Comparison of ENCODE assay signal across 21 cellular contexts in genomic region chr16:12425134-12425941, GRCh38.
DNase-seq lines count a peak whose midpoint lies in the region; ATAC-seq, FAIRE-seq and TF ChIP-seq lines count a peak whose summit lies in the region.
"Had no signal": no experiment of that assay in that cellular context is flagged by ENCODE, and none has a peak within 500 bp of the region (broad histone marks: within the 10 kb centered on the region; RNA-seq: fewer than 3 reads in every experiment).

No MANE protein-coding gene starts in this region.

- TF ChIP-seq CTCF in A549 (IDR thresholded peaks at IDR 0.05) (no peak), OCI-LY7 (conservative IDR thresholded peaks at IDR 0.05; ENCODE audit: low read length) (no peak), glutamatergic neuron (IDR thresholded peaks at IDR 0.05; ENCODE audit: partially characterized antibody, unreplicated experiment) (no peak)

- H3K4me1 ChIP-seq in A549 (peaks cover 18% of the 10 kb centered on the region), OCI-LY7 (ENCODE audit: insufficient read depth, low read length, poor library complexity, severe bottlenecking) (peaks cover 6% of the 10 kb centered on the region), GM23248 (ENCODE audit: insufficient read depth) (no peaks in the 10 kb centered on the region)
- H3K4me1 ChIP-seq: HAP-1, left lung, tibial artery had no signal

- peak overlapping the region; percentile 61 for H3K4me2 ChIP-seq in A549
- H3K4me2 ChIP-seq in OCI-LY7 (ENCODE audit: low read length) = no peak overlapping the region
- no peak overlapping the region for H3K4me2 ChIP-seq in GM23248 (ENCODE audit: unreplicated experiment)
- H3K4me2 ChIP-seq: SK-N-SH had no signal

- H3K9me3 Mint-ChIP-seq in glutamatergic neuron (ENCODE audit: unreplicated experiment) (peaks cover 2% of the 10 kb centered on the region), naive B cell (peaks cover 0 to 5% (median 0%) of the 10 kb centered on the region in 7 donors)
- no peaks in the 10 kb centered on the region for H3K9me3 Mint-ChIP-seq in activated naive CD4-positive, alpha-beta T cell treated with anti-CD3 and anti-CD28 coated beads, Interleukin-2, amount 10 ng/mL, durations not matched to agents 7 days and 5 days
- H3K9me3 Mint-ChIP-seq: activated CD4-positive, alpha-beta memory T cell treated with anti-CD3 and anti-CD28 coated beads, Interleukin-2, amount 10 ng/mL, durations not matched to agents 7 days and 5 days; stimulated activated naive CD8-positive, alpha-beta T cell treated with anti-CD3 and anti-CD28 coated beads, Interleukin-15, Interleukin-2, amounts not matched to agents 100 ng/mL and 50 ng/mL, for 24 hours had no signal

- H3K27me3 Mint-ChIP-seq in glutamatergic neuron (ENCODE audit: unreplicated experiment) = peaks cover 8% of the 10 kb centered on the region
- H3K27me3 Mint-ChIP-seq in naive B cell = no peaks in the 10 kb centered on the region
- H3K27me3 Mint-ChIP-seq in activated naive CD4-positive, alpha-beta T cell treated with anti-CD3 and anti-CD28 coated beads, Interleukin-2, amount 10 ng/mL, durations not matched to agents 7 days and 5 days = no peaks in the 10 kb centered on the region
- H3K27me3 Mint-ChIP-seq: activated CD4-positive, alpha-beta memory T cell treated with anti-CD3 and anti-CD28 coated beads, Interleukin-2, amount 10 ng/mL, durations not matched to agents 7 days and 5 days; stimulated activated naive CD8-positive, alpha-beta T cell treated with anti-CD3 and anti-CD28 coated beads, Interleukin-15, Interleukin-2, amounts not matched to agents 100 ng/mL and 50 ng/mL, for 24 hours had no signal

- CTCF ChIA-PET in A549 (lab: Yijun Ruan, JAX) (interaction anchor here (0.6 to 1.1 kb wide), 4 partner anchors 13 to 1157 kb away, joined by 3 read pairs; no protein-coding TSS in a partner anchor), OCI-LY7 (lab: Charles Lee; ENCODE audit: unreplicated experiment) (no interaction called here)
- CTCF ChIA-PET in activated naive CD4-positive, alpha-beta T cell treated with anti-CD3 and anti-CD28 coated beads, Interleukin-2, amount 10 ng/mL, durations not matched to agents 7 days and 5 days (lab: Charles Lee) = no interaction called here

- WGBS in A549 (ENCODE audit: missing lambda C conversion rate) = 38% methylated on average over 12 of the region's 12 CpGs
- 96 to 98% methylated on average over 12 of the region's 12 CpGs for WGBS in GM23248 (ENCODE audit: low coverage in 1 of 2, low lambda C conversion rate in 2 of 2, missing lambda C conversion rate in 2 of 2), 2 experiments

- intact Hi-C loops in OCI-LY7 (cut with micrococcal nuclease; ENCODE audit: unreplicated experiment) = no loop called here

- H3K4me1 Mint-ChIP-seq in glutamatergic neuron (ENCODE audit: low read depth, unreplicated experiment) (peaks cover 8% of the 10 kb centered on the region), naive B cell (peaks cover 32 to 36% (median 33%) of the 10 kb centered on the region in 3 donors)
- peaks cover 14% of the 10 kb centered on the region for H3K4me1 Mint-ChIP-seq in activated naive CD4-positive, alpha-beta T cell treated with anti-CD3 and anti-CD28 coated beads, Interleukin-2, amount 10 ng/mL, durations not matched to agents 7 days and 5 days
- H3K4me1 Mint-ChIP-seq: activated CD4-positive, alpha-beta memory T cell treated with anti-CD3 and anti-CD28 coated beads, Interleukin-2, amount 10 ng/mL, durations not matched to agents 7 days and 5 days had no signal

- H3K9me2 ChIP-seq in OCI-LY7 (ENCODE audit: insufficient read depth, low read length) = no peaks in the 10 kb centered on the region
- no peaks in the 10 kb centered on the region for H3K9me2 ChIP-seq in GM23248 (ENCODE audit: insufficient read depth)
- H3K9me2 ChIP-seq: SK-N-SH had no signal

- in situ Hi-C loops in GM23248 (cut with MboI) = no loop called here

- H3K36me3 Mint-ChIP-seq in glutamatergic neuron (ENCODE audit: unreplicated experiment) = no peaks in the 10 kb centered on the region
- peaks cover 14 to 24% of the 10 kb centered on the region in 2 donors for H3K36me3 Mint-ChIP-seq in naive B cell
- peaks cover 1% of the 10 kb centered on the region for H3K36me3 Mint-ChIP-seq in activated naive CD4-positive, alpha-beta T cell treated with anti-CD3 and anti-CD28 coated beads, Interleukin-2, amount 10 ng/mL, durations not matched to agents 7 days and 5 days

- H3K27ac Mint-ChIP-seq in glutamatergic neuron (ENCODE audit: unreplicated experiment) (peak overlapping the region; percentile 1), naive B cell (peak overlapping the region in 4 of 6 donors; percentile 4 to 85 (median 52))
- no peak overlapping the region for H3K27ac Mint-ChIP-seq in activated naive CD4-positive, alpha-beta T cell treated with anti-CD3 and anti-CD28 coated beads, Interleukin-2, amount 10 ng/mL, durations not matched to agents 7 days and 5 days
- H3K27ac Mint-ChIP-seq: activated CD4-positive, alpha-beta memory T cell treated with anti-CD3 and anti-CD28 coated beads, Interleukin-2, amount 10 ng/mL, durations not matched to agents 7 days and 5 days; stimulated activated naive CD8-positive, alpha-beta T cell treated with anti-CD3 and anti-CD28 coated beads, Interleukin-15, Interleukin-2, amounts not matched to agents 100 ng/mL and 50 ng/mL, for 24 hours had no signal

- H2AFZ ChIP-seq in OCI-LY7 (ENCODE audit: low read length) (no peak overlapping the region), GM23248 (no peak overlapping the region)

- H3K4me3 Mint-ChIP-seq in glutamatergic neuron (ENCODE audit: unreplicated experiment) (no peak overlapping the region), naive B cell (peak overlapping the region in 1 of 8 donors; percentile 19)
- no peak overlapping the region for H3K4me3 Mint-ChIP-seq in activated naive CD4-positive, alpha-beta T cell treated with anti-CD3 and anti-CD28 coated beads, Interleukin-2, amount 10 ng/mL, durations not matched to agents 7 days and 5 days
- H3K4me3 Mint-ChIP-seq: activated CD4-positive, alpha-beta memory T cell treated with anti-CD3 and anti-CD28 coated beads, Interleukin-2, amount 10 ng/mL, durations not matched to agents 7 days and 5 days; stimulated activated naive CD8-positive, alpha-beta T cell treated with anti-CD3 and anti-CD28 coated beads, Interleukin-15, Interleukin-2, amounts not matched to agents 100 ng/mL and 50 ng/mL, for 24 hours had no signal

- ATAC-seq in A549 = peak; percentile 68 to 90
- no peak for ATAC-seq in naive B cell (ENCODE audit: low read depth in 2 of 2)
- ATAC-seq: left lung had no signal

- H4K20me1 ChIP-seq in OCI-LY7 (ENCODE audit: insufficient read depth, low read length) (no peaks in the 10 kb centered on the region), GM23248 (ENCODE audit: insufficient read depth) (no peaks in the 10 kb centered on the region)

- DNase-seq in A549 (ENCODE audit: low read depth in 1 of 2, low spot score in 1 of 2) = peak; percentile 38 to 69
- DNase-seq in OCI-LY7 (ENCODE audit: low spot score) = no peak
- no peak for DNase-seq in glutamatergic neuron
- no peak for DNase-seq in naive B cell
- DNase-seq in activated naive CD4-positive, alpha-beta T cell treated with anti-CD3 and anti-CD28 coated beads, Interleukin-2, amount 10 ng/mL, durations not matched to agents 7 days and 5 days = no peak
- DNase-seq in frontal cortex (ENCODE audit: low spot score in 2 of 2) = no peak
- DNase-seq in pons (ENCODE audit: low spot score) = no peak
- DNase-seq in GM23248 = no peak
- DNase-seq: 8988T; activated CD4-positive, alpha-beta memory T cell treated with anti-CD3 and anti-CD28 coated beads, Interleukin-2, amount 10 ng/mL, durations not matched to agents 7 days and 5 days; activated naive CD4-positive, alpha-beta T cell treated with Interleukin-2 at 50 U/mL for 16 hours; AML-193; left lung; stimulated activated CD4-positive, alpha-beta T cell treated with anti-CD3 and anti-CD28 coated beads, Interleukin-12 subunit alpha, Interleukin-12 subunit beta, amount 100 ng/mL, for 4 hours; stimulated activated CD4-positive, alpha-beta T cell treated with anti-CD3 and anti-CD28 coated beads, Interleukin-4, amount 100 ng/mL, for 4 hours; tibial artery had no signal

- FAIRE-seq in A549 (lab: Jason Lieb, UNC) (no peak), frontal cortex (lab: Jason Lieb, UNC) (no peak)

- no peak for TF ChIP-seq EP300 in A549 (IDR thresholded peaks at IDR 0.05)

- TF ChIP-seq RAD21 in A549 (conservative IDR thresholded peaks at IDR 0.05 in 1 of 2, IDR thresholded peaks at IDR 0.05 in 1 of 2) = no peak

- no peak overlapping the region for H3K4me3 ChIP-seq in A549
- no peak overlapping the region for H3K4me3 ChIP-seq in OCI-LY7 (ENCODE audit: low read depth, low read length, poor library complexity, severe bottlenecking)
- no peak overlapping the region for H3K4me3 ChIP-seq in GM23248
- H3K4me3 ChIP-seq: coronary artery, HAP-1, left lung, tibial artery had no signal

- H3K27ac ChIP-seq in A549 (peak overlapping the region; percentile 43 to 61; a peak in 5 of 6 replicates), OCI-LY7 (ENCODE audit: low read depth, low read length, poor library complexity, severe bottlenecking) (no peak overlapping the region), GM23248 (no peak overlapping the region)
- H3K27ac ChIP-seq: coronary artery, left lung, RWPE1, tibial artery had no signal

- H3K36me3 ChIP-seq in OCI-LY7 (ENCODE audit: insufficient read depth, low read length) (0 out of 2 replicates have a peak, but pooled peaks cover 4% of the 10 kb centered on the region), GM23248 (ENCODE audit: low read depth) (no peaks in the 10 kb centered on the region)
- H3K36me3 ChIP-seq: HAP-1 had no signal

- no peak for TF ChIP-seq POLR2A in A549 (IDR thresholded peaks at IDR 0.05; ENCODE audit: low read length)

- BruUV-seq in OCI-LY7 (replicated peaks; lab: Mats Ljungman, UMichigan) = TSS peak; percentile 2

- H3K79me2 ChIP-seq in OCI-LY7 (ENCODE audit: insufficient read depth, low read depth, low read length) = no peaks in the 10 kb centered on the region
- H3K79me2 ChIP-seq in GM23248 (ENCODE audit: insufficient read depth) = no peaks in the 10 kb centered on the region

- POLR2A ChIA-PET in A549 (lab: Yijun Ruan, JAX) = no interaction called here
- POLR2A ChIA-PET in OCI-LY7 (lab: Charles Lee) = no interaction called here

- H3K9ac ChIP-seq in GM23248 = no peak overlapping the region
- H3K9ac ChIP-seq: SK-N-SH had no signal

- H3F3A ChIP-seq in GM23248 (ENCODE audit: insufficient read depth) = no peaks in the 10 kb centered on the region

- H3K27me3 ChIP-seq in GM23248 (replicated peaks; ENCODE audit: insufficient read depth) = no peaks in the 10 kb centered on the region
- H3K27me3 ChIP-seq: left lung, tibial artery had no signal

- H3K9me3 ChIP-seq in A549 = no peaks in the 10 kb centered on the region
- no peaks in the 10 kb centered on the region for H3K9me3 ChIP-seq in OCI-LY7 (ENCODE audit: low read length)
- no peaks in the 10 kb centered on the region for H3K9me3 ChIP-seq in GM23248 (ENCODE audit: low read depth)
- H3K9me3 ChIP-seq: HAP-1, left lung, SK-N-SH, tibial artery had no signal

TF ChIP-seq in A549, 52 proteins besides CTCF, POLR2A, EP300 and RAD21:
- TF ChIP-seq MAX (IDR thresholded peaks at IDR 0.05) (peak; percentile 41; the same call in 1 of the 2 replicates), JUN (IDR thresholded peaks at IDR 0.05) (no peak)

Comparison
In these comparisons a context has a peak if more than half of its experiments do, and no peak if none do; other contexts are left out.
1. ATAC-seq: peak in A549 (2 of 2); none in naive B cell (0 of 2).
2. DNase-seq: peak in A549 (2 of 2); none in OCI-LY7 (single experiment), glutamatergic neuron (single experiment), naive B cell (single experiment), activated naive CD4-positive, alpha-beta T cell treated with anti-CD3 and anti-CD28 coated beads, Interleukin-2, amount 10 ng/mL, durations not matched to agents 7 days and 5 days (single experiment), frontal cortex (0 of 2), pons (single experiment) and GM23248 (single experiment).
3. H3K27ac ChIP-seq: peak in A549 (2 of 2); none in OCI-LY7 (single experiment) and GM23248 (single experiment).